Comparison of ENCODE assay signal across 19 cellular contexts in the genomic region with DNA sequence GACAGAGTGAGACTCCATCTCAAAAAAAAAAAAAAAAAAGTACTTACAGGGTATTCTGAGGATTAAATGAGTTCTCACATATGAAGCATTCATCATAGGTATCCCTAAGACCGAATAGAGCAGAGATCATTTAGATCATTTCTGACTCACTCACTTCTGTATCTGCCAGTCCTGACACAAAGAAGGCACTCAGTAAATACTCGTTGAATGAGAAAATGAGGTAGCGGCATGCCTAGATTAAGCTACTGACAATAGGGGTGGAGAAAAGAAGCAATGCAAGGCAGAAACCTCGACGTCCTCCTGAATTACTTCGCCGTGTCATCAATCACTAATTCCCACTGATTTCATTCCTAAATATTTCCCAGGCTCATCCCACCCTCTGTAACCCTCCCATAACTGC.
"Had no signal": no experiment of that assay in that cellular context is flagged by ENCODE, and none has a peak within 500 bp of the region (broad histone marks: within the 10 kb centered on the region; RNA-seq: fewer than 3 reads in every experiment).

No MANE protein-coding gene starts in this region.

- H2AFZ ChIP-seq: parathyroid adenoma had no signal

- H3K4me1 ChIP-seq: ascending aorta, colonic mucosa, lower lobe of right lung, parathyroid adenoma, right lobe of liver had no signal

- H3K79me2 ChIP-seq: parathyroid adenoma had no signal

- DNase-seq: activated T-cell treated with anti-CD3 and anti-CD28 coated beads, Interleukin-2, amount 50 U/mL, for 24 hours; colonic mucosa; immature natural killer cell; lower lobe of right lung; midbrain; natural killer cell; nucleus accumbens; right lobe of liver; stimulated activated CD4-positive, alpha-beta T cell treated with anti-CD3 and anti-CD28 coated beads, Interleukin-1b, Interleukin-23, amount 100 ng/mL, for 48 hours; substantia nigra; T1000; thyroid gland had no signal

- ATAC-seq: activated naive CD4-positive, alpha-beta T cell treated with anti-CD3 and anti-CD28 coated beads, Interleukin-2, amount 50 U/mL, for 72 hours; activated T-helper 17 cell treated with anti-CD3 and anti-CD28 coated beads, Interleukin-2, amount 50 U/mL, for 72 hours; left lobe of liver; lower lobe of right lung; natural killer cell; right lobe of liver; WTC11 had no signal

- H3K27ac ChIP-seq: ascending aorta, colonic mucosa, lower lobe of right lung, parathyroid adenoma, right lobe of liver, skin epidermis, thyroid gland had no signal

- H3K9ac ChIP-seq: parathyroid adenoma had no signal

- H3K4me3 ChIP-seq: ascending aorta, colonic mucosa, lower lobe of right lung, right lobe of liver, skin epidermis, thyroid gland had no signal

- H3K36me3 ChIP-seq: ascending aorta, colonic mucosa, lower lobe of right lung, right lobe of liver, thyroid gland had no signal

- H3K9me3 ChIP-seq: ascending aorta, colonic mucosa, lower lobe of right lung, right lobe of liver, thyroid gland had no signal

- H3K27me3 ChIP-seq: ascending aorta, colonic mucosa, right lobe of liver, thyroid gland had no signal
